Comparison of ENCODE assay signal across 10 cellular contexts in the genomic region with DNA sequence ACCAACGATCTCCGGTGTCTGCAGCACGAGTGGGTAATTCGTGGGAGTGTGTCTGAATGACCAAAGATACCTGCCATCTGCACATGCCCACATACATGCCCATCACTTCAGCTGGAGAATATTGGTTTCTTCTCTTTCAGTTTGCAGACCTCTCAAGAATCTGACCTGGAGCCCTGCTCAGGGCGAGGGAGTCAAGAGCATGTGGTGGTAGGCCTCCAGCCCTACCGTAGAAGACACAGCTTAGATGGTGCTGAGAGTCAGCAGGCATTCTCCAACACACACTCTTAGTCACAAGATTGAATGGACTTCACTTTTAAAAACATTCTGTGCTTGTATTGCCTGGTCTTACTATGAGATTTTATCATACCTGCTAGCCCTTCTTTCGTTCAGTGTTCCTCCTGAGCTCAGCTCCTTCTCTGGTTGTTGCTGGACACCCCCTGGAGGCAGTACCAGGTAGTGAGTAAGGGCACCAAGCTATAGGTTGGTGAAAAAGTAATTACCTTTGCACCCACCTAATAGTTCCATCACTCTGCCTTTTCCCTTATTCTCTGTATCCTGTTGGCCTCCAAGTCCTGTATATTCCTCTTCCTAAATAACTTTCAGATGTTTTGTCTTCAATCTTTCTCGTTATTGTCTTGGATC.
DNase-seq lines count a peak whose midpoint lies in the region; ATAC-seq and TF ChIP-seq lines count a peak whose summit lies in the region.
"Had no signal": no experiment of that assay in that cellular context is flagged by ENCODE, and none has a peak within 500 bp of the region (broad histone marks: within the 10 kb centered on the region; RNA-seq: fewer than 3 reads in every experiment).

No MANE protein-coding gene starts in this region.

- H3K27ac Mint-ChIP-seq in activated CD4-positive, alpha-beta T cell treated with anti-CD3 and anti-CD28 coated beads, Interleukin-2, amount 10 ng/mL, durations not matched to agents 7 days and 5 days, result no peak overlapping the region
- no peak overlapping the region for H3K27ac Mint-ChIP-seq in activated CD4-positive, alpha-beta T cell treated with anti-CD3 and anti-CD28 coated beads, Interleukin-2, amount 10 ng/mL, durations not matched to agents 24 days and 14 days
- H3K27ac Mint-ChIP-seq in CD8-positive, alpha-beta memory T cell, result no peak overlapping the region

- peak; percentile 9 for DNase-seq in activated CD4-positive, alpha-beta T cell treated with anti-CD3 and anti-CD28 coated beads, Interleukin-2, amount 10 ng/mL, durations not matched to agents 7 days and 5 days
- no peak for DNase-seq in activated CD4-positive, alpha-beta T cell treated with anti-CD3 and anti-CD28 coated beads, Interleukin-2, amount 10 ng/mL, durations not matched to agents 24 days and 14 days
- DNase-seq in NCI-H774 (lab: John Stamatoyannopoulos, UW), result peak; percentile 7
- DNase-seq in testis, result peak; percentile 32
- DNase-seq in CD8-positive, alpha-beta memory T cell, result no peak
- DNase-seq in NCI-H2107 treated with DMSO at 0.1 percent for 48 hours (lab: John Stamatoyannopoulos, UW; ENCODE audit: unreplicated experiment), result no peak
- DNase-seq: NCI-H1048, uterus had no signal

- no peaks in the 10 kb centered on the region for H3K9me3 Mint-ChIP-seq in activated CD4-positive, alpha-beta T cell treated with anti-CD3 and anti-CD28 coated beads, Interleukin-2, amount 10 ng/mL, durations not matched to agents 7 days and 5 days
- H3K9me3 Mint-ChIP-seq in activated CD4-positive, alpha-beta T cell treated with anti-CD3 and anti-CD28 coated beads, Interleukin-2, amount 10 ng/mL, durations not matched to agents 24 days and 14 days, result no peaks in the 10 kb centered on the region
- peaks cover 0 to 1% (median 0%) of the 10 kb centered on the region in 5 donors for H3K9me3 Mint-ChIP-seq in CD8-positive, alpha-beta memory T cell

- H3K27me3 ChIP-seq in gastroesophageal sphincter (no peaks in the 10 kb centered on the region), testis (no peaks in the 10 kb centered on the region)
- no peaks in the 10 kb centered on the region for H3K27me3 ChIP-seq in CD8-positive, alpha-beta memory T cell (ENCODE audit: insufficient read depth, low read length, poor library complexity, severe bottlenecking)
- H3K27me3 ChIP-seq: uterus had no signal

- H3K36me3 Mint-ChIP-seq in activated CD4-positive, alpha-beta T cell treated with anti-CD3 and anti-CD28 coated beads, Interleukin-2, amount 10 ng/mL, durations not matched to agents 7 days and 5 days (ENCODE audit: low read depth), result no peaks in the 10 kb centered on the region
- H3K36me3 Mint-ChIP-seq in activated CD4-positive, alpha-beta T cell treated with anti-CD3 and anti-CD28 coated beads, Interleukin-2, amount 10 ng/mL, durations not matched to agents 24 days and 14 days (ENCODE audit: low read depth), result no peaks in the 10 kb centered on the region
- no peaks in the 10 kb centered on the region for H3K36me3 Mint-ChIP-seq in CD8-positive, alpha-beta memory T cell

- H3K4me1 ChIP-seq in gastroesophageal sphincter (no peaks in the 10 kb centered on the region), testis (peaks cover 11% of the 10 kb centered on the region)
- H3K4me1 ChIP-seq in CD8-positive, alpha-beta memory T cell (ENCODE audit: insufficient read depth, low read length), result no peaks in the 10 kb centered on the region
- H3K4me1 ChIP-seq: uterus had no signal

- H3K9me3 ChIP-seq in gastroesophageal sphincter (no peaks in the 10 kb centered on the region), testis (no peaks in the 10 kb centered on the region)
- no peaks in the 10 kb centered on the region for H3K9me3 ChIP-seq in CD8-positive, alpha-beta memory T cell (ENCODE audit: low read length)
- H3K9me3 ChIP-seq: uterus had no signal

- no peak for TF ChIP-seq EP300 in gastroesophageal sphincter (IDR thresholded peaks at IDR 0.05)

- TF ChIP-seq CTCF in gastroesophageal sphincter (IDR thresholded peaks at IDR 0.05), result peak; percentile 12 to 51 (median 24)
- peak in 1 of 3 experiments; percentile 37 for TF ChIP-seq CTCF in testis (IDR thresholded peaks at IDR 0.05)

- H3K4me3 ChIP-seq in gastroesophageal sphincter (no peak overlapping the region), testis (no peak overlapping the region)
- H3K4me3 ChIP-seq in CD8-positive, alpha-beta memory T cell (ENCODE audit: low read length), result no peak overlapping the region
- H3K4me3 ChIP-seq: uterus had no signal

- intact Hi-C loops in activated CD4-positive, alpha-beta T cell treated with anti-CD3 and anti-CD28 coated beads, Interleukin-2, amount 10 ng/mL, durations not matched to agents 24 days and 14 days (cut with micrococcal nuclease), result no loop called here
- intact Hi-C loops in testis (cut with DNase I; ENCODE audit: low total_unique reads), result no loop called here

- H3K27me3 Mint-ChIP-seq in activated CD4-positive, alpha-beta T cell treated with anti-CD3 and anti-CD28 coated beads, Interleukin-2, amount 10 ng/mL, durations not matched to agents 7 days and 5 days, result peaks cover 4% of the 10 kb centered on the region
- no peaks in the 10 kb centered on the region for H3K27me3 Mint-ChIP-seq in activated CD4-positive, alpha-beta T cell treated with anti-CD3 and anti-CD28 coated beads, Interleukin-2, amount 10 ng/mL, durations not matched to agents 24 days and 14 days
- H3K27me3 Mint-ChIP-seq in CD8-positive, alpha-beta memory T cell, result no peaks in the 10 kb centered on the region

- TF ChIP-seq POLR2A in gastroesophageal sphincter (IDR thresholded peaks at IDR 0.05), result no peak
- TF ChIP-seq POLR2A in testis (IDR thresholded peaks at IDR 0.05), result no peak

- H3K4me3 Mint-ChIP-seq in activated CD4-positive, alpha-beta T cell treated with anti-CD3 and anti-CD28 coated beads, Interleukin-2, amount 10 ng/mL, durations not matched to agents 7 days and 5 days, result no peak overlapping the region
- no peak overlapping the region for H3K4me3 Mint-ChIP-seq in activated CD4-positive, alpha-beta T cell treated with anti-CD3 and anti-CD28 coated beads, Interleukin-2, amount 10 ng/mL, durations not matched to agents 24 days and 14 days
- H3K4me3 Mint-ChIP-seq in CD8-positive, alpha-beta memory T cell, result no peak overlapping the region

- no peaks in the 10 kb centered on the region for H3K36me3 ChIP-seq in gastroesophageal sphincter
- H3K36me3 ChIP-seq in testis (ENCODE audit: low read depth, missing control alignments), result no peaks in the 10 kb centered on the region
- no peaks in the 10 kb centered on the region for H3K36me3 ChIP-seq in CD8-positive, alpha-beta memory T cell (ENCODE audit: insufficient read depth, low read length)
- H3K36me3 ChIP-seq: uterus had no signal

- CTCF ChIA-PET in activated CD4-positive, alpha-beta T cell treated with anti-CD3 and anti-CD28 coated beads, Interleukin-2, amount 10 ng/mL, durations not matched to agents 7 days and 5 days (lab: Charles Lee), result interaction anchor here (0.5 kb wide), 1 partner anchor 273 kb away, joined by 3 read pairs; no protein-coding TSS in a partner anchor
- CTCF ChIA-PET in CD8-positive, alpha-beta memory T cell (lab: Charles Lee), result no interaction called here

- no peak for ATAC-seq in gastroesophageal sphincter
- no peak for ATAC-seq in HG03457 (IDR thresholded peaks at IDR 0.05; ENCODE audit: unreplicated experiment)

- 78 to 80% methylated on average over 1 to 8 of the region's 8 CpGs for WGBS in gastroesophageal sphincter (ENCODE audit: low coverage in 1 of 2), 2 donors
- WGBS in testis, 2 donors, result 89 to 94% methylated on average over 8 of the region's 8 CpGs

- H3K27ac ChIP-seq in gastroesophageal sphincter, result no peak overlapping the region
- no peak overlapping the region for H3K27ac ChIP-seq in testis
- no peak overlapping the region for H3K27ac ChIP-seq in CD8-positive, alpha-beta memory T cell (ENCODE audit: low read depth, low read length)
- H3K27ac ChIP-seq: uterus had no signal

- H3K4me1 Mint-ChIP-seq in activated CD4-positive, alpha-beta T cell treated with anti-CD3 and anti-CD28 coated beads, Interleukin-2, amount 10 ng/mL, durations not matched to agents 7 days and 5 days, result no peaks in the 10 kb centered on the region
- no peaks in the 10 kb centered on the region for H3K4me1 Mint-ChIP-seq in activated CD4-positive, alpha-beta T cell treated with anti-CD3 and anti-CD28 coated beads, Interleukin-2, amount 10 ng/mL, durations not matched to agents 24 days and 14 days
- H3K4me1 Mint-ChIP-seq in CD8-positive, alpha-beta memory T cell, result no peaks in the 10 kb centered on the region

- POLR2A ChIA-PET in activated CD4-positive, alpha-beta T cell treated with anti-CD3 and anti-CD28 coated beads, Interleukin-2, amount 10 ng/mL, durations not matched to agents 7 days and 5 days (lab: Charles Lee), result no interaction called here
- POLR2A ChIA-PET in CD8-positive, alpha-beta memory T cell (lab: Charles Lee), result no interaction called here

Comparison
In these comparisons a context has a peak if more than half of its experiments do, and no peak if none do; other contexts are left out.
1. DNase-seq: peak in activated CD4-positive, alpha-beta T cell treated with anti-CD3 and anti-CD28 coated beads, Interleukin-2, amount 10 ng/mL, durations not matched to agents 7 days and 5 days (single experiment), NCI-H774 (single experiment) and testis (single experiment); none in activated CD4-positive, alpha-beta T cell treated with anti-CD3 and anti-CD28 coated beads, Interleukin-2, amount 10 ng/mL, durations not matched to agents 24 days and 14 days (single experiment), CD8-positive, alpha-beta memory T cell (0 of 5) and NCI-H2107 treated with DMSO at 0.1 percent for 48 hours (single experiment).